ENCODE assay signal across 16 cellular contexts in genomic region chr3:131739211-131739610, GRCh38.
"Had no signal": no experiment of that assay in that cellular context is flagged by ENCODE, and none has a peak within 500 bp of the region (broad histone marks: within the 10 kb centered on the region; RNA-seq: fewer than 3 reads in every experiment).

No MANE protein-coding gene starts in this region.

- H3K27me3 Mint-ChIP-seq: activated naive CD8-positive, alpha-beta T cell treated with anti-CD3 and anti-CD28 coated beads, Interleukin-2, amount 10 ng/mL, durations not matched to agents 7 days and 5 days; progenitor cell of endocrine pancreas had no signal

- ATAC-seq: foreskin keratinocyte, left lobe of liver had no signal

- H3K4me3 Mint-ChIP-seq: activated naive CD4-positive, alpha-beta T cell treated with anti-CD3 and anti-CD28 coated beads for 36 hours; activated naive CD8-positive, alpha-beta T cell treated with anti-CD3 and anti-CD28 coated beads, Interleukin-2, amount 10 ng/mL, durations not matched to agents 7 days and 5 days; activated T-cell treated with anti-CD3 and anti-CD28 coated beads, Interleukin-2, amount 50 U/mL, for 24 hours; central memory CD8-positive, alpha-beta T cell; naive B cell; T-helper 1 cell treated with Interleukin-12 subunit alpha and Interleukin-12 subunit beta and Interleukin-4 antibody, amounts not matched to agents 30 μg/mL and 1 μg/mL, for 36 hours had no signal

- H3K9me3 Mint-ChIP-seq: activated naive CD4-positive, alpha-beta T cell treated with anti-CD3 and anti-CD28 coated beads for 36 hours; activated naive CD8-positive, alpha-beta T cell treated with anti-CD3 and anti-CD28 coated beads, Interleukin-2, amount 10 ng/mL, durations not matched to agents 7 days and 5 days; activated T-cell treated with anti-CD3 and anti-CD28 coated beads, Interleukin-2, amount 50 U/mL, for 24 hours; central memory CD8-positive, alpha-beta T cell; T-helper 1 cell treated with Interleukin-12 subunit alpha and Interleukin-12 subunit beta and Interleukin-4 antibody, amounts not matched to agents 30 μg/mL and 1 μg/mL, for 36 hours had no signal

- H3K36me3 Mint-ChIP-seq: activated naive CD8-positive, alpha-beta T cell treated with anti-CD3 and anti-CD28 coated beads, Interleukin-2, amount 10 ng/mL, durations not matched to agents 7 days and 5 days; naive B cell had no signal

- H3K27ac Mint-ChIP-seq: activated naive CD4-positive, alpha-beta T cell treated with anti-CD3 and anti-CD28 coated beads for 36 hours; activated naive CD8-positive, alpha-beta T cell treated with anti-CD3 and anti-CD28 coated beads, Interleukin-2, amount 10 ng/mL, durations not matched to agents 7 days and 5 days; activated T-cell treated with anti-CD3 and anti-CD28 coated beads, Interleukin-2, amount 50 U/mL, for 24 hours; progenitor cell of endocrine pancreas; T-helper 1 cell treated with Interleukin-12 subunit alpha and Interleukin-12 subunit beta and Interleukin-4 antibody, amounts not matched to agents 30 μg/mL and 1 μg/mL, for 36 hours had no signal

- H3K4me1 Mint-ChIP-seq: activated naive CD8-positive, alpha-beta T cell treated with anti-CD3 and anti-CD28 coated beads, Interleukin-2, amount 10 ng/mL, durations not matched to agents 7 days and 5 days; central memory CD8-positive, alpha-beta T cell; naive B cell had no signal

- DNase-seq: activated effector memory CD4-positive, alpha-beta T cell treated with Interleukin-2 at 50 U/mL for 16 hours; activated naive CD4-positive, alpha-beta T cell treated with anti-CD3 and anti-CD28 coated beads for 36 hours; activated naive CD8-positive, alpha-beta T cell treated with anti-CD3 and anti-CD28 coated beads, Interleukin-2, amount 10 ng/mL, durations not matched to agents 7 days and 5 days; activated T-cell treated with anti-CD3 and anti-CD28 coated beads, Interleukin-2, amount 50 U/mL, for 24 hours; amniotic stem cell; effector memory CD4-positive, alpha-beta T cell; foreskin keratinocyte; kidney; naive B cell; stimulated activated CD4-positive, alpha-beta T cell treated with anti-CD3 and anti-CD28 coated beads, Interleukin-4, amount 100 ng/mL, for 1 hour; stomach; T1000 had no signal
